ENCODE assay signal across 11 cellular contexts in genomic region chr22:38413085-38414008, GRCh38. TPM values are rescaled to one million over a fixed set of nuclear protein-coding genes. Genes with fewer than 3 reads are reported as not detected.
A peak's percentile ranks its signal among the peaks of the same experiment; 100 is the strongest.
DNase-seq lines count a peak whose midpoint lies in the region; ATAC-seq, FAIRE-seq and TF ChIP-seq lines count a peak whose summit lies in the region.
"Had no signal": no experiment of that assay in that cellular context is flagged by ENCODE, and none has a peak within 500 bp of the region (broad histone marks: within the 10 kb centered on the region; RNA-seq: fewer than 3 reads in every experiment).

No MANE protein-coding gene starts in this region.

- TF ChIP-seq CTCF in K562 (IDR thresholded peaks at IDR 0.05 in 2 of 3, conservative IDR thresholded peaks at IDR 0.05 in 1 of 3; ENCODE audit: insufficient read depth in 2 of 3, low read depth in 1 of 3, low read length in 3 of 3): no peak
- no peak for TF ChIP-seq CTCF in HepG2 (CRISPR knock-in tag; IDR thresholded peaks at IDR 0.05)
- TF ChIP-seq CTCF in uterus (IDR thresholded peaks at IDR 0.05): no peak
- TF ChIP-seq CTCF in omental fat pad (IDR thresholded peaks at IDR 0.05): no peak

- H3K4me1 ChIP-seq in K562 (replicated peaks in 1 of 2; ENCODE audit: control insufficient read depth in 2 of 2, insufficient read depth in 2 of 2, low read length in 2 of 2): peaks cover 0 to 15% of the 10 kb centered on the region in 2 experiments; a peak in 2 of 5 replicates
- peaks cover 13% of the 10 kb centered on the region for H3K4me1 ChIP-seq in HepG2 (ENCODE audit: insufficient read depth, low read length)
- H3K4me1 ChIP-seq in uterus: peaks cover 0 to 7% of the 10 kb centered on the region in 2 donors

- in situ Hi-C loops in K562 (cut with MboI): no loop called here
- in situ Hi-C loops in HepG2 (cut with HindIII; ENCODE audit: extremely low pct_ligation_motif_present, low pct_unique_long_range_greater_than_20kb): loop anchor here (5.0 kb wide), 1 partner anchor 159 kb away; the partner anchor contains the start of gene DMC1

- no peaks in the 10 kb centered on the region for H3K9me1 ChIP-seq in K562 (ENCODE audit: control insufficient read depth, insufficient read depth, low read length)

- CTCF ChIA-PET in K562 (lab: Yijun Ruan, JAX; ENCODE audit: low intra/inter-chr PET ratio) (interaction anchor here (0.6 kb wide), 1 partner anchor 46 kb away, joined by 3 read pairs; no protein-coding TSS in a partner anchor), HepG2 (lab: Yijun Ruan, JAX; ENCODE audit: low intra/inter-chr PET ratio, low total read pairs) (interaction anchor here (1.2 kb wide), 1 partner anchor 158 kb away, joined by 3 read pairs; no protein-coding TSS in a partner anchor)

- H4K20me1 ChIP-seq in K562 (replicated peaks; ENCODE audit: control insufficient read depth, insufficient read depth, low read length) (no peaks in the 10 kb centered on the region), HepG2 (ENCODE audit: insufficient read depth, low read length) (no peaks in the 10 kb centered on the region)

- FAIRE-seq in K562 (lab: Jason Lieb, UNC) (no peak), HepG2 (lab: Jason Lieb, UNC) (no peak)

- ATAC-seq in K562 (no peak), HepG2 (peak; percentile 30), omental fat pad (ENCODE audit: low FRiP score) (no peak)

- DNase-seq in NCI-H82 (lab: John Stamatoyannopoulos, UW) (peak; percentile 62), NCI-H82 treated with DMSO at 0.1 percent for 48 hours (lab: John Stamatoyannopoulos, UW; ENCODE audit: unreplicated experiment) (no peak), K562 (ENCODE audit: extremely low read depth in 1 of 4, low spot score in 3 of 4) (no peak), HepG2 (ENCODE audit: low spot score) (no peak), uterus (peak; percentile 20 to 34), omental fat pad (ENCODE audit: low spot score) (no peak)
- no peak for DNase-seq in stimulated activated naive CD4-positive, alpha-beta T cell (lab: John Stamatoyannopoulos, UW)
- DNase-seq in activated CD4-positive, alpha-beta T cell treated with anti-CD3 and anti-CD28 coated beads, Interleukin-2, amount 50 U/mL, for 48 hours: no peak
- DNase-seq: MG63 had no signal

- no peaks in the 10 kb centered on the region for H3K79me2 ChIP-seq in K562 (ENCODE audit: control insufficient read depth, insufficient read depth, low read length)
- H3K79me2 ChIP-seq in HepG2 (ENCODE audit: insufficient read depth, low read length): no peaks in the 10 kb centered on the region

- H3K27ac ChIP-seq in K562 (ENCODE audit: extremely low read depth, low read depth, low read length) (no peak overlapping the region), HepG2 (ENCODE audit: extremely low read length, insufficient read depth, low read length) (no peak overlapping the region), uterus (no peak overlapping the region)

- H3K27me3 ChIP-seq in K562 (ENCODE audit: control insufficient read depth in 2 of 2, insufficient read depth in 2 of 2, low read length in 2 of 2): no peaks in the 10 kb centered on the region
- peaks cover 0 to 1% of the 10 kb centered on the region in 2 experiments; a peak in 2 of 5 replicates for H3K27me3 ChIP-seq in HepG2 (ENCODE audit: control insufficient read depth in 1 of 2, insufficient read depth in 2 of 2, low read length in 2 of 2)
- H3K27me3 ChIP-seq in uterus: no peaks in the 10 kb centered on the region
- H3K27me3 ChIP-seq: MG63 had no signal

- H2AFZ ChIP-seq in K562 (ENCODE audit: low read depth, low read length): no peak overlapping the region
- H2AFZ ChIP-seq in HepG2 (ENCODE audit: low read length): no peak overlapping the region

- H3K4me2 ChIP-seq in K562 (ENCODE audit: insufficient read depth, low read length): peak overlapping the region; percentile 67; the same call in 1 of the 2 replicates
- H3K4me2 ChIP-seq in HepG2 (ENCODE audit: low read depth, low read length): peak overlapping the region; percentile 68; the same call in 1 of the 2 replicates

- no peak for TF ChIP-seq RAD21 in K562 (CRISPR knock-in tag; conservative IDR thresholded peaks at IDR 0.05 in 1 of 2, IDR thresholded peaks at IDR 0.05 in 1 of 2)
- no peak for TF ChIP-seq RAD21 in HepG2 (CRISPR knock-in tag; IDR thresholded peaks at IDR 0.05)

- WGBS in K562 (ENCODE audit: insufficient coverage, low coverage, missing lambda C conversion rate): 37% methylated on average over 11 of the region's 20 CpGs
- WGBS in HepG2 (ENCODE audit: low lambda C conversion rate): 41% methylated on average over 10 of the region's 20 CpGs

- H3K4me3 ChIP-seq in K562 (no peak overlapping the region), HepG2 (replicated peaks in 1 of 3; ENCODE audit: insufficient read depth in 1 of 3, low read depth in 2 of 3, low read length in 3 of 3) (no peak overlapping the region; a peak in 1 of 6 replicates), uterus (peak overlapping the region in 1 of 2 donors; percentile 26)
- H3K4me3 ChIP-seq: MG63 had no signal

- H3K36me3 ChIP-seq in K562 (ENCODE audit: control insufficient read depth, insufficient read depth, low read length) (no peaks in the 10 kb centered on the region), HepG2 (replicated peaks in 1 of 2; ENCODE audit: control insufficient read depth in 1 of 2, insufficient read depth in 2 of 2, low read length in 2 of 2) (no peaks in the 10 kb centered on the region), uterus (no peaks in the 10 kb centered on the region)
- H3K36me3 ChIP-seq: MG63 had no signal

- intact Hi-C loops in K562 (cut with micrococcal nuclease): loop anchor here (5.0 kb wide), 1 partner anchor 159 kb away; the partner anchor contains the start of gene DMC1
- intact Hi-C loops in HepG2 (cut with micrococcal nuclease; ENCODE audit: unreplicated experiment): loop anchor here (2.0 kb wide), 1 partner anchor 63 kb away; no protein-coding TSS in a partner anchor
- intact Hi-C loops in uterus (cut with DNase I; ENCODE audit: low total_unique reads): no loop called here

- POLR2A ChIA-PET in K562 (lab: Yijun Ruan, JAX): no interaction called here
- POLR2A ChIA-PET in HepG2 (lab: Yijun Ruan, JAX): no interaction called here

- TF ChIP-seq POLR2A in K562 (conservative IDR thresholded peaks at IDR 0.05) (no peak), HepG2 (IDR thresholded peaks at IDR 0.05; ENCODE audit: insufficient read depth in 1 of 2, low read depth in 2 of 2, low read length in 2 of 2) (no peak), uterus (IDR thresholded peaks at IDR 0.05) (no peak)

- TF ChIP-seq EP300 in K562 (IDR thresholded peaks at IDR 0.05; ENCODE audit: low read length): no peak
- TF ChIP-seq EP300 in HepG2 (IDR thresholded peaks at IDR 0.05; ENCODE audit: low read depth in 2 of 2, low read length in 2 of 2): no peak
- no peak for TF ChIP-seq EP300 in HepG2 (CRISPR knock-in tag; IDR thresholded peaks at IDR 0.05; ENCODE audit: borderline replicate concordance)

- H3K9ac ChIP-seq in K562 (ENCODE audit: insufficient read depth in 1 of 2, low read depth in 2 of 2, low read length in 2 of 2) (peak overlapping the region in 1 of 2 experiments; percentile 40; a peak in 1 of 4 replicates), HepG2 (ENCODE audit: insufficient read depth, low read depth, low read length) (no peak overlapping the region)

- H3K9me3 ChIP-seq in K562 (replicated peaks; ENCODE audit: control insufficient read depth, insufficient read depth, low read depth, low read length): no peaks in the 10 kb centered on the region
- no peaks in the 10 kb centered on the region for H3K9me3 ChIP-seq in HepG2 (ENCODE audit: low read length)
- no peaks in the 10 kb centered on the region for H3K9me3 ChIP-seq in uterus
- H3K9me3 ChIP-seq: MG63 had no signal

- BruUV-seq in K562 (replicated peaks; lab: Mats Ljungman, UMichigan) (no TSS peak), HepG2 (replicated peaks; lab: Mats Ljungman, UMichigan) (no TSS peak)

RNA-seq across cellular contexts. Expression of gene KCNJ4, which starts 41.7 kb away (rescaled TPM):
- total RNA-seq in K562 (2011; cell fraction: chromatin; rRNA removed; ENCODE audit: low replicate concordance): 0.23 TPM in 1 of 2 replicates, not detected in the other
- 0.26 and 0.33 TPM in 2 replicates for total RNA-seq in K562 (2011; cell fraction: nucleolus; rRNA removed)
- not detected in 2 replicates for total RNA-seq in K562 (2011; cell fraction: nucleoplasm; rRNA removed)
- total RNA-seq in K562 (2014; rRNA removed): 0.09 and 0.41 TPM in 2 replicates
- total RNA-seq in K562 (2014; rRNA removed; fragmentation: Illumina TruSeq; extraction: Trizol): not detected in 2 replicates
- total RNA-seq in K562 (2015; rRNA removed; fragmentation: Illumina TruSeq; extraction: Trizol): not detected in 2 replicates
- 0.13 and 0.55 TPM in 2 replicates for total RNA-seq in K562 (2021)
- polyA plus RNA-seq in K562 (2011; rRNA removed): 0.07 and 0.18 TPM in 2 replicates
- polyA plus RNA-seq in K562 (2011; cell fraction: cytosol; rRNA removed): 0.13 and 0.24 TPM in 2 replicates
- 0.10 TPM in 2 replicates for polyA plus RNA-seq in K562 (2011; cell fraction: nucleus; rRNA removed)
- polyA plus RNA-seq in K562 (2012): 0.07 and 0.15 TPM in 2 replicates
- 0.07 and 0.28 TPM in 2 replicates for polyA plus RNA-seq in K562 (2014; fragmentation: Illumina TruSeq; extraction: Trizol)
- not detected for polyA plus RNA-seq in K562 (2014; fragmentation: Nextera tagmentation; extraction: Ambion mirVana)
- polyA plus RNA-seq in K562 (2014; rRNA removed): 0.20 and 0.27 TPM in 2 replicates
- 0.09 TPM in 1 of 2 replicates, not detected in the other for polyA minus RNA-seq in K562 (2011; rRNA and poly(A)+ RNA removed)
- 0.38 TPM in 1 of 2 replicates, not detected in the other for polyA minus RNA-seq in K562 (2011; cell fraction: cytosol; rRNA and poly(A)+ RNA removed)
- 0.22 TPM in 1 of 2 replicates, not detected in the other for polyA minus RNA-seq in K562 (2011; cell fraction: nucleus; rRNA and poly(A)+ RNA removed)
- not detected in 2 replicates for total RNA-seq in HepG2 (2016; rRNA removed; fragmentation: Illumina TruSeq; extraction: Trizol)
- not detected in 2 replicates for total RNA-seq in HepG2 (2016; cell fraction: cytosol; rRNA removed; fragmentation: Illumina TruSeq; extraction: Trizol; ENCODE audit: low read depth)
- not detected in 2 replicates for total RNA-seq in HepG2 (2016; cell fraction: insoluble cytoplasmic fraction; rRNA removed; fragmentation: Illumina TruSeq; extraction: Trizol)
- not detected in 2 replicates for total RNA-seq in HepG2 (2016; cell fraction: membrane; rRNA removed; fragmentation: Illumina TruSeq; extraction: Trizol)
- not detected in 2 replicates for total RNA-seq in HepG2 (2016; cell fraction: nucleus; rRNA removed; fragmentation: Illumina TruSeq; extraction: Trizol)
- polyA plus RNA-seq in HepG2 (2011; rRNA removed): not detected in 2 replicates
- 0.03 TPM in 1 of 2 replicates, not detected in the other for polyA plus RNA-seq in HepG2 (2011; cell fraction: cytosol; rRNA removed)
- polyA plus RNA-seq in HepG2 (2011; cell fraction: nucleus; rRNA removed): not detected in 2 replicates
- polyA plus RNA-seq in HepG2 (2012): not detected in 2 replicates
- polyA plus RNA-seq in HepG2 (2016; cell fraction: cytosol; fragmentation: Illumina TruSeq; extraction: Trizol; ENCODE audit: low read depth): not detected in 2 replicates
- not detected in 2 replicates for polyA plus RNA-seq in HepG2 (2016; cell fraction: insoluble cytoplasmic fraction; fragmentation: Illumina TruSeq; extraction: Trizol; ENCODE audit: low read depth)
- not detected in 2 replicates for polyA plus RNA-seq in HepG2 (2016; cell fraction: membrane; fragmentation: Illumina TruSeq; extraction: Trizol; ENCODE audit: low read depth)
- not detected in 2 replicates for polyA plus RNA-seq in HepG2 (2016; cell fraction: nucleus; fragmentation: Illumina TruSeq; extraction: Trizol; ENCODE audit: insufficient read depth, low read depth)
- not detected in 2 replicates for polyA minus RNA-seq in HepG2 (2011; rRNA and poly(A)+ RNA removed; ENCODE audit: low replicate concordance)
- not detected in 2 replicates for polyA minus RNA-seq in HepG2 (2011; cell fraction: cytosol; rRNA and poly(A)+ RNA removed)
- polyA minus RNA-seq in HepG2 (2011; cell fraction: nucleus; rRNA and poly(A)+ RNA removed): not detected in 2 replicates
- 1 to 10 TPM in 1 of 4 donors, under 1 TPM in 1, not detected in 2; 0.21 to 1.1 TPM for total RNA-seq in uterus
- total RNA-seq in omental fat pad: under 1 TPM in 2 of 4 donors, not detected in 2; 0.28 to 0.84 TPM
- total RNA-seq: activated T-cell treated with anti-CD3 and anti-CD28 coated beads, Interleukin-2, amount 50 U/mL, for 4 hours had no signal
- polyA plus RNA-seq: liver had no signal

RNA-seq across cellular contexts. Expression of gene KDELR3, which starts 54.5 kb away (rescaled TPM):
- 28.0 and 28.7 TPM in 2 replicates for total RNA-seq in K562 (2011; cell fraction: chromatin; rRNA removed; ENCODE audit: low replicate concordance)
- 33.2 and 33.5 TPM in 2 replicates for total RNA-seq in K562 (2011; cell fraction: nucleolus; rRNA removed)
- 37.2 and 51.0 TPM in 2 replicates for total RNA-seq in K562 (2011; cell fraction: nucleoplasm; rRNA removed)
- total RNA-seq in K562 (2014; rRNA removed) (8.8 and 10.9 TPM in 2 replicates), K562 (2014; rRNA removed; fragmentation: Illumina TruSeq; extraction: Trizol) (9.6 and 10.8 TPM in 2 replicates), K562 (2015; rRNA removed; fragmentation: Illumina TruSeq; extraction: Trizol) (7.1 and 7.4 TPM in 2 replicates), K562 (2021) (10.6 and 12.2 TPM in 2 replicates), HepG2 (2016; rRNA removed; fragmentation: Illumina TruSeq; extraction: Trizol) (18.9 and 24.2 TPM in 2 replicates), uterus (10 to 100 TPM in 1 of 4 donors, 1 to 10 TPM in 1, under 1 TPM in 1, not detected in 1; 0.77 to 43.1 (median 4.7) TPM), omental fat pad (10 to 100 TPM; 10.2 to 30.6 (median 15.1) TPM)
- polyA plus RNA-seq in K562 (2011; rRNA removed) (44.8 and 49.1 TPM in 2 replicates), K562 (2014; fragmentation: Illumina TruSeq; extraction: Trizol) (18.7 and 23.6 TPM in 2 replicates), K562 (2014; fragmentation: Nextera tagmentation; extraction: Ambion mirVana) (1 to 10 TPM; 7.6 to 8.5 TPM), K562 (2014; rRNA removed) (13.7 and 19.7 TPM in 2 replicates), HepG2 (2011; rRNA removed) (44.4 and 65.7 TPM in 2 replicates)
- 32.6 and 47.4 TPM in 2 replicates for polyA plus RNA-seq in K562 (2011; cell fraction: cytosol; rRNA removed)
- 8.3 and 16.8 TPM in 2 replicates for polyA plus RNA-seq in K562 (2011; cell fraction: nucleus; rRNA removed)
- polyA plus RNA-seq in K562 (2012): 11.4 and 20.4 TPM in 2 replicates
- polyA minus RNA-seq in K562 (2011; rRNA and poly(A)+ RNA removed): 21.7 and 25.7 TPM in 2 replicates
- polyA minus RNA-seq in K562 (2011; cell fraction: cytosol; rRNA and poly(A)+ RNA removed): 8.5 and 11.5 TPM in 2 replicates
- 4.0 and 8.4 TPM in 2 replicates for polyA minus RNA-seq in K562 (2011; cell fraction: nucleus; rRNA and poly(A)+ RNA removed)
- total RNA-seq in HepG2 (2016; cell fraction: cytosol; rRNA removed; fragmentation: Illumina TruSeq; extraction: Trizol; ENCODE audit: low read depth): 15.4 and 17.8 TPM in 2 replicates
- 18.4 and 24.9 TPM in 2 replicates for total RNA-seq in HepG2 (2016; cell fraction: insoluble cytoplasmic fraction; rRNA removed; fragmentation: Illumina TruSeq; extraction: Trizol)
- total RNA-seq in HepG2 (2016; cell fraction: membrane; rRNA removed; fragmentation: Illumina TruSeq; extraction: Trizol): 25.0 and 25.7 TPM in 2 replicates
- total RNA-seq in HepG2 (2016; cell fraction: nucleus; rRNA removed; fragmentation: Illumina TruSeq; extraction: Trizol): 24.1 and 25.4 TPM in 2 replicates
- polyA plus RNA-seq in HepG2 (2011; cell fraction: cytosol; rRNA removed): 51.3 and 51.5 TPM in 2 replicates
- polyA plus RNA-seq in HepG2 (2011; cell fraction: nucleus; rRNA removed): 13.4 and 13.6 TPM in 2 replicates
- polyA plus RNA-seq in HepG2 (2012): 25.3 and 25.4 TPM in 2 replicates
- 22.6 and 32.8 TPM in 2 replicates for polyA plus RNA-seq in HepG2 (2016; cell fraction: cytosol; fragmentation: Illumina TruSeq; extraction: Trizol; ENCODE audit: low read depth)
- polyA plus RNA-seq in HepG2 (2016; cell fraction: insoluble cytoplasmic fraction; fragmentation: Illumina TruSeq; extraction: Trizol; ENCODE audit: low read depth): 25.8 and 26.8 TPM in 2 replicates
- 31.8 and 34.1 TPM in 2 replicates for polyA plus RNA-seq in HepG2 (2016; cell fraction: membrane; fragmentation: Illumina TruSeq; extraction: Trizol; ENCODE audit: low read depth)
- 38.2 and 40.9 TPM in 2 replicates for polyA plus RNA-seq in HepG2 (2016; cell fraction: nucleus; fragmentation: Illumina TruSeq; extraction: Trizol; ENCODE audit: insufficient read depth, low read depth)
- 11.9 and 47.4 TPM in 2 replicates for polyA minus RNA-seq in HepG2 (2011; rRNA and poly(A)+ RNA removed; ENCODE audit: low replicate concordance)
- polyA minus RNA-seq in HepG2 (2011; cell fraction: cytosol; rRNA and poly(A)+ RNA removed): 22.6 and 22.7 TPM in 2 replicates
- polyA minus RNA-seq in HepG2 (2011; cell fraction: nucleus; rRNA and poly(A)+ RNA removed): 6.4 and 12.8 TPM in 2 replicates

Comparison
In these comparisons a context has a peak if more than half of its experiments do, and no peak if none do; other contexts are left out.
1. DNase-seq: peak in NCI-H82 (single experiment) and uterus (2 of 2); none in NCI-H82 treated with DMSO at 0.1 percent for 48 hours (single experiment), K562 (0 of 4), HepG2 (single experiment), omental fat pad (single experiment), stimulated activated naive CD4-positive, alpha-beta T cell (0 of 6) and activated CD4-positive, alpha-beta T cell treated with anti-CD3 and anti-CD28 coated beads, Interleukin-2, amount 50 U/mL, for 48 hours (0 of 2).